Comparison of ENCODE assay signal across 1 cellular context in genomic region chr7:35749548-35749947, GRCh38.
TF ChIP-seq lines count a peak whose summit lies in the region.

No MANE protein-coding gene starts in this region.

TF ChIP-seq in GM23338, 12 proteins besides CTCF, POLR2A, EP300 and RAD21 (continued from another document):
- TF ChIP-seq ZNF462 (CRISPR knock-in tag; IDR thresholded peaks at IDR 0.05) (no peak), JUNB (IDR thresholded peaks at IDR 0.05; ENCODE audit: unreplicated experiment) (no peak), ZNF331 (CRISPR knock-in tag; IDR thresholded peaks at IDR 0.05; ENCODE audit: low read depth) (no peak), NANOG (IDR thresholded peaks at IDR 0.05; ENCODE audit: borderline replicate concordance) (no peak), ZNF114 (CRISPR knock-in tag; IDR thresholded peaks at IDR 0.05) (no peak), EZH2 (IDR thresholded peaks at IDR 0.05; ENCODE audit: low read depth, unreplicated experiment) (no peak), POLR2AphosphoS5 (IDR thresholded peaks at IDR 0.05; ENCODE audit: low read depth) (no peak)
